ENCODE assay signal across 25 cellular contexts in genomic region chr7:132697032-132697431, GRCh38.
"Had no signal": no experiment of that assay in that cellular context is flagged by ENCODE, and none has a peak within 500 bp of the region (broad histone marks: within the 10 kb centered on the region; RNA-seq: fewer than 3 reads in every experiment).

No MANE protein-coding gene starts in this region.

- H3K36me3 ChIP-seq: brain microvascular endothelial cell, cardiac muscle cell, MG63, Peyer's patch, SJCRH30 had no signal

- H3K27ac Mint-ChIP-seq: activated CD4-positive, alpha-beta memory T cell treated with anti-CD3 and anti-CD28 coated beads, Interleukin-2, amount 10 ng/mL, durations not matched to agents 7 days and 5 days; activated CD4-positive, alpha-beta T cell treated with anti-CD3 and anti-CD28 coated beads for 36 hours; activated naive CD4-positive, alpha-beta T cell treated with anti-CD3 and anti-CD28 coated beads for 36 hours; activated naive CD8-positive, alpha-beta T cell treated with anti-CD3 and anti-CD28 coated beads for 36 hours had no signal

- H3K27me3 Mint-ChIP-seq: activated CD4-positive, alpha-beta memory T cell treated with anti-CD3 and anti-CD28 coated beads, Interleukin-2, amount 10 ng/mL, durations not matched to agents 7 days and 5 days; activated CD4-positive, alpha-beta T cell treated with anti-CD3 and anti-CD28 coated beads for 36 hours; activated naive CD8-positive, alpha-beta T cell treated with anti-CD3 and anti-CD28 coated beads for 36 hours; activated T-helper 17 cell treated with anti-CD3 and anti-CD28 coated beads, Interleukin-2, amount 50 U/mL, for 72 hours had no signal

- H3K4me3 Mint-ChIP-seq: activated CD4-positive, alpha-beta memory T cell treated with anti-CD3 and anti-CD28 coated beads, Interleukin-2, amount 10 ng/mL, durations not matched to agents 7 days and 5 days; activated CD4-positive, alpha-beta T cell treated with anti-CD3 and anti-CD28 coated beads for 36 hours; activated naive CD4-positive, alpha-beta T cell treated with anti-CD3 and anti-CD28 coated beads for 36 hours; activated naive CD8-positive, alpha-beta T cell treated with anti-CD3 and anti-CD28 coated beads for 36 hours; activated T-helper 17 cell treated with anti-CD3 and anti-CD28 coated beads, Interleukin-2, amount 50 U/mL, for 72 hours had no signal

- ATAC-seq: activated CD4-positive, alpha-beta T cell treated with anti-CD3 and anti-CD28 coated beads for 36 hours; activated T-helper 17 cell treated with anti-CD3 and anti-CD28 coated beads, Interleukin-2, amount 50 U/mL, for 72 hours had no signal

- H3K27ac ChIP-seq: brain microvascular endothelial cell, cardiac muscle cell, Peyer's patch, RWPE1, SJCRH30, VCaP had no signal

- H3K4me1 Mint-ChIP-seq: activated CD4-positive, alpha-beta memory T cell treated with anti-CD3 and anti-CD28 coated beads, Interleukin-2, amount 10 ng/mL, durations not matched to agents 7 days and 5 days; activated CD4-positive, alpha-beta T cell treated with anti-CD3 and anti-CD28 coated beads for 36 hours; activated T-helper 17 cell treated with anti-CD3 and anti-CD28 coated beads, Interleukin-2, amount 50 U/mL, for 72 hours had no signal

- H3K9me3 ChIP-seq: MG63, Peyer's patch, SJCRH30, SK-N-SH had no signal

- H3K9me2 ChIP-seq: SK-N-SH had no signal

- DNase-seq: activated CD4-positive, alpha-beta memory T cell treated with anti-CD3 and anti-CD28 coated beads, Interleukin-2, amount 10 ng/mL, durations not matched to agents 7 days and 5 days; activated CD4-positive, alpha-beta T cell treated with anti-CD3 and anti-CD28 coated beads for 36 hours; activated CD4-positive, alpha-beta T cell treated with anti-CD3 and anti-CD28 coated beads, Interleukin-2, amount 50 U/mL, for 1 hour; activated gamma-delta T cell; activated naive CD4-positive, alpha-beta T cell treated with anti-CD3 and anti-CD28 coated beads for 36 hours; activated naive CD8-positive, alpha-beta T cell treated with anti-CD3 and anti-CD28 coated beads for 36 hours; activated T-cell treated with anti-CD3 and anti-CD28 coated beads for 4 hours; activated T-cell treated with anti-CD3 and anti-CD28 coated beads, Interleukin-2, amount 50 U/mL, for 48 hours; brain microvascular endothelial cell; cerebellar nuclear complex; MG63; MV-4-11; NCI-H1930; NCI-H446; NCI-H524 treated with DMSO at 0.1 percent for 48 hours; NCI-H82; Peyer's patch; Right ventricle myocardium superior; SJCRH30; SK-N-SH; T-helper 1 cell had no signal

- H3K4me2 ChIP-seq: SK-N-SH had no signal

- H3K36me3 Mint-ChIP-seq: activated naive CD8-positive, alpha-beta T cell treated with anti-CD3 and anti-CD28 coated beads for 36 hours had no signal

- H3K27me3 ChIP-seq: brain microvascular endothelial cell, cardiac muscle cell, MG63, Peyer's patch, SJCRH30 had no signal

- H3K4me3 ChIP-seq: cardiac muscle cell, MG63, Peyer's patch, SJCRH30 had no signal

- H3K4me1 ChIP-seq: Peyer's patch, SJCRH30 had no signal

- H3K9me3 Mint-ChIP-seq: activated CD4-positive, alpha-beta memory T cell treated with anti-CD3 and anti-CD28 coated beads, Interleukin-2, amount 10 ng/mL, durations not matched to agents 7 days and 5 days had no signal
